In the genomic region with DNA sequence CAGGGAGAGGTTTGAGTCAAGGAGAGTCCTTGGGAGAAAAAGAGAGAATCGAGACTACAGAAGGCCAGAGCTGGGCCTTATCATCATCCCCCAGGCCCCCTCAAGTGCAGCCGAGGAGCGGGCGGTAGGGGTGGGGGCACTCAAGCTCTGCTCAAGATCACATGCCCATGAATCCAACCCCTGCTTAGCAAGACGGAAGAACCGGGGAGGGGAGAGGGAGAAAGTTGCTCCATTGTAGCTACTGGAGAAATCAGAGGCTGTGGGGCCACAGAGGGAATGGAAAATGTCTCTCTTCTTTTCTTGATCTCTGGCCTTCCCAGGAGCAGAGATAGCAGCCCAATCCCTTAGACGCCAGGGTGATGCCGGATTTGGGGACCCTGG, we compare ENCODE assay signal across 1 cellular context.
TF ChIP-seq lines count a peak whose summit lies in the region.

No MANE protein-coding gene starts in this region.

TF ChIP-seq in A549, 52 proteins besides CTCF, POLR2A, EP300 and RAD21 (continued from another document):
- no peak for TF ChIP-seq HEYL (CRISPR knock-in tag; IDR thresholded peaks at IDR 0.05)
- no peak for TF ChIP-seq MAX (IDR thresholded peaks at IDR 0.05)
- TF ChIP-seq HOXA7 (CRISPR knock-in tag; IDR thresholded peaks at IDR 0.05) = no peak
- TF ChIP-seq HMGXB4 (CRISPR knock-in tag; IDR thresholded peaks at IDR 0.05; ENCODE audit: borderline replicate concordance) = no peak
- no peak for TF ChIP-seq SMC3 (IDR thresholded peaks at IDR 0.05)
- no peak for TF ChIP-seq ATOH8 (CRISPR knock-in tag; IDR thresholded peaks at IDR 0.05; ENCODE audit: low read depth)
- no peak for TF ChIP-seq CHD2 (IDR thresholded peaks at IDR 0.05; ENCODE audit: low read length, partially characterized antibody)
- no peak for TF ChIP-seq EHF (CRISPR knock-in tag; IDR thresholded peaks at IDR 0.05)
- no peak for TF ChIP-seq CEBPB (IDR thresholded peaks at IDR 0.05)
